ENCODE assay signal across 23 cellular contexts in genomic region chr9:7691909-7692308, GRCh38.
"Had no signal": no experiment of that assay in that cellular context is flagged by ENCODE, and none has a peak within 500 bp of the region (broad histone marks: within the 10 kb centered on the region; RNA-seq: fewer than 3 reads in every experiment).

No MANE protein-coding gene starts in this region.

- ATAC-seq: foreskin keratinocyte; left cardiac atrium; lower lobe of right lung; natural killer cell treated with Interleukin-12 subunit alpha and Interleukin-12 subunit beta and Interleukin-15 and Interleukin-18, amount 100 ng/mL, for 72 hours; right lobe of liver; stimulated activated effector memory CD8-positive, alpha-beta T cell treated with anti-CD3 and anti-CD28 coated beads, Interleukin-12 subunit alpha, Interleukin-12 subunit beta, amount 100 ng/mL, for 72 hours had no signal

- H3K4me3 ChIP-seq: left ventricle myocardium inferior, lower lobe of right lung, neural progenitor cell, prostate gland, right lobe of liver, tibial artery, upper lobe of left lung, vagina had no signal

- H3K27me3 ChIP-seq: foreskin keratinocyte, neural progenitor cell, right lobe of liver, tibial artery, upper lobe of left lung, vagina had no signal

- FAIRE-seq: endothelial cell of umbilical vein, kidney had no signal

- H3K27ac ChIP-seq: foreskin keratinocyte, left ventricle myocardium inferior, lower lobe of right lung, neural progenitor cell, parathyroid adenoma, prostate gland, right lobe of liver, tibial artery, upper lobe of left lung, vagina had no signal

- H3K79me2 ChIP-seq: parathyroid adenoma had no signal

- H3K9ac ChIP-seq: neural progenitor cell, parathyroid adenoma had no signal

- H3K4me2 ChIP-seq: neural progenitor cell had no signal

- H3K4me1 ChIP-seq: foreskin keratinocyte, left ventricle myocardium inferior, lower lobe of right lung, parathyroid adenoma, prostate gland, right lobe of liver, tibial artery, upper lobe of left lung, vagina had no signal

- H3K36me3 ChIP-seq: left ventricle myocardium inferior, lower lobe of right lung, neural progenitor cell, prostate gland, right lobe of liver, tibial artery, upper lobe of left lung, vagina had no signal

- H3K9me3 ChIP-seq: left ventricle myocardium inferior, lower lobe of right lung, prostate gland, right lobe of liver, tibial artery, upper lobe of left lung, vagina had no signal

- H2AFZ ChIP-seq: neural progenitor cell, parathyroid adenoma had no signal

- DNase-seq: effector CD4-positive, alpha-beta T cell; endodermal cell; erythroblast; foreskin keratinocyte; kidney; left cardiac atrium; left ventricle myocardium inferior; lower lobe of right lung; midbrain; nucleus accumbens; retina; right lobe of liver; stimulated activated CD4-positive, alpha-beta T cell treated with anti-CD3 and anti-CD28 coated beads, Interleukin-4, amount 100 ng/mL, for 1 hour; stimulated activated CD8-positive, alpha-beta memory T cell treated with anti-CD3 and anti-CD28 coated beads, Interleukin-4, amount 100 ng/mL, for 48 hours; tibial artery; upper lobe of left lung had no signal
